33 cellular contexts compared by ENCODE assay signal in the genomic region with DNA sequence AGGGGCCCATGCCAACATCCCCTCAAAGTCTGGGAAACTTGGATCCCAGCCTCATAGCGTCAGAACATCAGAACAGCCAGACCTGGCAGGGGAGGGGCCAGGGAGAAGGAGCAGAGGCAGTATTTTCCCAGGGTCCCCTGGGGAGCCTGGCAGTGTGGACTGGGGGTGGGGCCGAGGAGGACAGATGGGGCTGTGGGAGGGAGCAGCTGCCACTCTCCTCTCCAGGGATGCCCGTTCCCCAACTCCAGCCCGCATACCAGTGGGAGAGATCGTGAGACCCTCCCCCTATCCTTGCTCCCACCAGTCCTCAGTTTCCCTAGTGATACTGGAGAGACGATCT. TPM values are rescaled to one million over a fixed set of nuclear protein-coding genes. Genes with fewer than 3 reads are reported as not detected.
DNase-seq lines count a peak whose midpoint lies in the region; ATAC-seq, FAIRE-seq and TF ChIP-seq lines count a peak whose summit lies in the region.
"Had no signal": no experiment of that assay in that cellular context is flagged by ENCODE, and none has a peak within 500 bp of the region (broad histone marks: within the 10 kb centered on the region; RNA-seq: fewer than 3 reads in every experiment).

No MANE protein-coding gene starts in this region.

- TF ChIP-seq CTCF in pancreas (IDR thresholded peaks at IDR 0.05) (no peak), progenitor cell of endocrine pancreas (IDR thresholded peaks at IDR 0.05; ENCODE audit: unreplicated experiment) (no peak), endothelial cell (IDR thresholded peaks at IDR 0.05; ENCODE audit: unreplicated experiment) (no peak)

- H3K9me3 Mint-ChIP-seq in progenitor cell of endocrine pancreas (ENCODE audit: low read depth): no peaks in the 10 kb centered on the region
- no peaks in the 10 kb centered on the region for H3K9me3 Mint-ChIP-seq in endothelial cell (ENCODE audit: unreplicated experiment)
- H3K9me3 Mint-ChIP-seq: activated naive CD8-positive, alpha-beta T cell treated with anti-CD3 and anti-CD28 coated beads, Interleukin-2, amount 10 ng/mL, durations not matched to agents 7 days and 5 days; nephron progenitor cell; T-cell had no signal

- no peaks in the 10 kb centered on the region for H3K36me3 Mint-ChIP-seq in progenitor cell of endocrine pancreas (ENCODE audit: insufficient read depth)
- peaks cover 6% of the 10 kb centered on the region for H3K36me3 Mint-ChIP-seq in endothelial cell (ENCODE audit: low read depth, unreplicated experiment)
- H3K36me3 Mint-ChIP-seq: activated naive CD8-positive, alpha-beta T cell treated with anti-CD3 and anti-CD28 coated beads, Interleukin-2, amount 10 ng/mL, durations not matched to agents 7 days and 5 days; stimulated activated memory B cell treated with anti-CD40 and anti-IgM and Interleukin-4, amounts not matched to agents 10 μg/mL and 1 μg/mL and 100 μg/mL, for 72 hours; T-cell had no signal

- H3K4me1 Mint-ChIP-seq in progenitor cell of endocrine pancreas (ENCODE audit: low read depth): peaks cover 6% of the 10 kb centered on the region
- H3K4me1 Mint-ChIP-seq in endothelial cell (ENCODE audit: unreplicated experiment): peaks cover 4% of the 10 kb centered on the region
- H3K4me1 Mint-ChIP-seq: activated naive CD8-positive, alpha-beta T cell treated with anti-CD3 and anti-CD28 coated beads, Interleukin-2, amount 10 ng/mL, durations not matched to agents 7 days and 5 days; stimulated activated memory B cell treated with anti-CD40 and anti-IgM and Interleukin-4, amounts not matched to agents 10 μg/mL and 1 μg/mL and 100 μg/mL, for 72 hours; T-cell had no signal

- H3K27ac ChIP-seq in pancreas: peak overlapping the region; percentile 3 to 55 (median 34)
- H3K27ac ChIP-seq: ascending aorta, coronary artery, KMS-11, Peyer's patch, right lobe of liver, upper lobe of right lung had no signal

- peaks cover 3 to 5% (median 3%) of the 10 kb centered on the region in 3 donors for H3K4me1 ChIP-seq in pancreas
- H3K4me1 ChIP-seq: ascending aorta, Peyer's patch, right lobe of liver, upper lobe of right lung had no signal

- H3K27me3 Mint-ChIP-seq in progenitor cell of endocrine pancreas: peaks cover 70% of the 10 kb centered on the region
- H3K27me3 Mint-ChIP-seq in endothelial cell (ENCODE audit: unreplicated experiment): peaks cover 3% of the 10 kb centered on the region

- 23 to 34% methylated on average over 6 of the region's 6 CpGs for WGBS in pancreas, 2 donors

- H3K4me3 Mint-ChIP-seq in progenitor cell of endocrine pancreas (ENCODE audit: low read depth): no peak overlapping the region
- no peak overlapping the region for H3K4me3 Mint-ChIP-seq in endothelial cell (ENCODE audit: unreplicated experiment)
- H3K4me3 Mint-ChIP-seq: activated naive CD8-positive, alpha-beta T cell treated with anti-CD3 and anti-CD28 coated beads, Interleukin-2, amount 10 ng/mL, durations not matched to agents 7 days and 5 days; nephron progenitor cell; stimulated activated memory B cell treated with anti-CD40 and anti-IgM and Interleukin-4, amounts not matched to agents 10 μg/mL and 1 μg/mL and 100 μg/mL, for 72 hours; T-cell had no signal

- H3K4me3 ChIP-seq in H7 (ENCODE audit: insufficient read depth, low read depth, low read length) (no peak overlapping the region), pancreas (no peak overlapping the region)
- H3K4me3 ChIP-seq: ascending aorta, coronary artery, lung, Peyer's patch, right lobe of liver, upper lobe of right lung had no signal

- DNase-seq in NCI-H2227 (lab: John Stamatoyannopoulos, UW; ENCODE audit: unreplicated experiment) (peak; percentile 20), NCI-H2227 treated with DMSO at 0.1 percent for 48 hours (lab: John Stamatoyannopoulos, UW) (no peak), H7 (peak; percentile 81), NCI-H82 treated with DMSO at 0.1 percent for 48 hours (lab: John Stamatoyannopoulos, UW; ENCODE audit: unreplicated experiment) (peak; percentile 71), pancreas (peak; percentile 57 to 72 (median 66)), progenitor cell of endocrine pancreas (ENCODE audit: low spot score, unreplicated experiment) (no peak), endothelial cell (ENCODE audit: low spot score) (no peak)
- DNase-seq: activated CD4-positive, alpha-beta T cell treated with anti-CD3 and anti-CD28 coated beads for 1 hour; activated gamma-delta T cell; activated naive CD8-positive, alpha-beta T cell treated with anti-CD3 and anti-CD28 coated beads, Interleukin-2, amount 10 ng/mL, durations not matched to agents 7 days and 5 days; C1 segment of cervical spinal cord; Calu3; effector memory CD4-positive, alpha-beta T cell; foreskin fibroblast; MM.1S; NCI-H187 treated with DMSO at 0.1 percent for 48 hours; NCI-H446 treated with DMSO at 0.1 percent for 48 hours; nephron progenitor cell; Peyer's patch; right lobe of liver; SHP77 treated with DMSO at 0.1 percent for 48 hours; stimulated activated CD4-positive, alpha-beta T cell treated with anti-CD3 and anti-CD28 coated beads, Interleukin-4, amount 100 ng/mL, for 24 hours; T-cell; upper lobe of right lung had no signal

- H3K27me3 ChIP-seq in H7 (ENCODE audit: control insufficient read depth, insufficient read depth, low read length) (peaks cover 79% of the 10 kb centered on the region), pancreas (no peaks in the 10 kb centered on the region)
- H3K27me3 ChIP-seq: ascending aorta, Peyer's patch, right lobe of liver had no signal

- FAIRE-seq in pancreas (lab: Jason Lieb, UNC): no peak

- H3K27ac Mint-ChIP-seq in progenitor cell of endocrine pancreas (no peak overlapping the region), endothelial cell (ENCODE audit: unreplicated experiment) (no peak overlapping the region)
- H3K27ac Mint-ChIP-seq: activated naive CD8-positive, alpha-beta T cell treated with anti-CD3 and anti-CD28 coated beads, Interleukin-2, amount 10 ng/mL, durations not matched to agents 7 days and 5 days; nephron progenitor cell; stimulated activated memory B cell treated with anti-CD40 and anti-IgM and Interleukin-4, amounts not matched to agents 10 μg/mL and 1 μg/mL and 100 μg/mL, for 72 hours; T-cell had no signal

- ATAC-seq in pancreas (peak; percentile 59 to 83 (median 70)), HG03097 (IDR thresholded peaks at IDR 0.05; ENCODE audit: low FRiP score, unreplicated experiment) (no peak)
- ATAC-seq: esophagus mucosa; right lobe of liver; stimulated activated memory B cell treated with anti-CD40 and anti-IgM and Interleukin-4, amounts not matched to agents 10 μg/mL and 1 μg/mL and 100 μg/mL, for 72 hours; T-cell; upper lobe of right lung had no signal

- H3K9me3 ChIP-seq in pancreas: no peaks in the 10 kb centered on the region
- H3K9me3 ChIP-seq: ascending aorta, Peyer's patch, right lobe of liver, upper lobe of right lung had no signal

- H3K36me3 ChIP-seq in H7 (replicated peaks; ENCODE audit: control insufficient read depth, insufficient read depth, low read length): no peaks in the 10 kb centered on the region
- H3K36me3 ChIP-seq in pancreas: no peaks in the 10 kb centered on the region
- H3K36me3 ChIP-seq: ascending aorta, Peyer's patch, right lobe of liver, upper lobe of right lung had no signal

- intact Hi-C loops in pancreas (cut with DNase I): no loop called here

RNA-seq across cellular contexts. Expression of a gene that starts 6.5 kb away (rescaled TPM):
- not detected in 2 replicates for total RNA-seq in H7 (2014; rRNA removed; shearing (Covaris generic))
- not detected for total RNA-seq in pancreas
- not detected for polyA plus RNA-seq in pancreas
- not detected in 2 replicates for total RNA-seq in progenitor cell of endocrine pancreas
- not detected for total RNA-seq in endothelial cell (ENCODE audit: unreplicated experiment)
- total RNA-seq: activated naive CD8-positive, alpha-beta T cell treated with anti-CD3 and anti-CD28 coated beads, Interleukin-2, amount 10 ng/mL, durations not matched to agents 7 days and 5 days; ascending aorta; Calu3; cardiac septum; esophagus mucosa; lung; mononuclear cell; Peyer's patch; right lobe of liver; T-cell; upper lobe of right lung had no signal
- polyA plus RNA-seq: lung had no signal

RNA-seq across cellular contexts. Expression of a gene that starts 19.9 kb away (rescaled TPM):
- 3.9 and 5.4 TPM in 2 replicates for total RNA-seq in H7 (2014; rRNA removed; shearing (Covaris generic))
- 10 to 100 TPM in 5 of 6 donors, 1 to 10 TPM in 1; 6.2 to 17.1 (median 11.1) TPM for total RNA-seq in pancreas
- polyA plus RNA-seq in pancreas: 10 to 100 TPM in 1 of 2 donors, 1 to 10 TPM in 1; 7.3 to 15.8 TPM
- 1.7 and 1.9 TPM in 2 replicates for total RNA-seq in progenitor cell of endocrine pancreas
- 37.9 TPM for total RNA-seq in endothelial cell (ENCODE audit: unreplicated experiment)
- total RNA-seq: activated naive CD8-positive, alpha-beta T cell treated with anti-CD3 and anti-CD28 coated beads, Interleukin-2, amount 10 ng/mL, durations not matched to agents 7 days and 5 days had no signal

Comparison
In these comparisons a context has a peak if more than half of its experiments do, and no peak if none do; other contexts are left out.
1. DNase-seq: peak in NCI-H2227 (single experiment), H7 (single experiment), NCI-H82 treated with DMSO at 0.1 percent for 48 hours (single experiment) and pancreas (6 of 6); none in NCI-H2227 treated with DMSO at 0.1 percent for 48 hours (single experiment), progenitor cell of endocrine pancreas (single experiment) and endothelial cell (single experiment).